In the genomic region with DNA sequence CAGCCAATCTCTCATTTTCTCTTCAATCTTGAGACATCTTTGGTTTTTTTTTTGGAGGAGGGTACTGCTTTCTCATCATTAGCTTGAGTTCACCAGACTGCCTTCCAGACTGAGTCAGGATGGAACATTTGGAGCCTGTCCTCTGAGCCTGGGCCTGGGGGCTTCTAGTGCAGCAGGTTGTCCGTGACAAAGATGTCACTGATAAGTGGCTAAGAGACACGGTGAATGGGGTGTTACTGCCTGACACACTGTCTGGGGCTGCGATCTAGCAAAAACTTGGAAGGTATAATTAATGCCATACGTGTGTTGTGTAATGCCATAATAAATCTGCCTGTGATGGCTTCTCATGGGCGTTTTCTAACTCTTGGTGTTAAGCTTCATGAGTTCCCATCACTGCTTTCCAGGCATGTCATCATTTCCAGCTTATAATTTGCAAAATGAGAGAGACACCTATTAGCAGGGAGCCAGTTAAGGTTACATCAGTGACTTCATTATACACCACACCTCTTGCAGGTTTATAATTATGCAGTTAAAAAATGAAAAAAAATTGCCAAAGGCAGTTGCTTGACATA, we compare ENCODE assay signal across 22 cellular contexts.
"Had no signal": no experiment of that assay in that cellular context is flagged by ENCODE, and none has a peak within 500 bp of the region (broad histone marks: within the 10 kb centered on the region; RNA-seq: fewer than 3 reads in every experiment).

No MANE protein-coding gene starts in this region.

- H3K9me3 ChIP-seq: gastrocnemius medialis, lower lobe of right lung, ovary, psoas muscle, sigmoid colon, stomach, thyroid gland, vagina had no signal

- H3K27ac ChIP-seq: epithelial cell of prostate, gastrocnemius medialis, lower lobe of right lung, ovary, psoas muscle, sigmoid colon, stomach, thyroid gland, vagina had no signal

- H3K4me1 ChIP-seq: gastrocnemius medialis, lower lobe of right lung, psoas muscle, sigmoid colon, stomach, thyroid gland, vagina had no signal

- H3K4me3 ChIP-seq: gastrocnemius medialis, lower lobe of right lung, ovary, psoas muscle, sigmoid colon, stomach, thyroid gland, vagina had no signal

- H3K36me3 ChIP-seq: gastrocnemius medialis, lower lobe of right lung, ovary, sigmoid colon, stomach, thyroid gland, vagina had no signal

- H3K27me3 ChIP-seq: gastrocnemius medialis, ovary, sigmoid colon, thyroid gland, vagina had no signal

- DNase-seq: effector CD8-positive, alpha-beta T cell; endodermal cell; foreskin fibroblast; gastrocnemius medialis; left ventricle myocardium superior; lower lobe of right lung; naive thymus-derived CD8-positive, alpha-beta T cell; nephron progenitor cell; occipital lobe; ovary; posterior cingulate gyrus; psoas muscle; right cardiac atrium; sigmoid colon; stimulated activated CD4-positive, alpha-beta T cell treated with anti-CD3 and anti-CD28 coated beads, Interleukin-2, amount 100 ng/mL, for 24 hours; stimulated activated CD4-positive, alpha-beta T cell treated with anti-CD3 and anti-CD28 coated beads, Interleukin-4, amount 100 ng/mL, for 24 hours; stimulated activated naive CD4-positive, alpha-beta T cell treated with Interleukin-2 at 50 U/mL for 16 hours; stomach; thyroid gland; trophoblast cell had no signal
